9 cellular contexts compared by ENCODE assay signal in the genomic region with DNA sequence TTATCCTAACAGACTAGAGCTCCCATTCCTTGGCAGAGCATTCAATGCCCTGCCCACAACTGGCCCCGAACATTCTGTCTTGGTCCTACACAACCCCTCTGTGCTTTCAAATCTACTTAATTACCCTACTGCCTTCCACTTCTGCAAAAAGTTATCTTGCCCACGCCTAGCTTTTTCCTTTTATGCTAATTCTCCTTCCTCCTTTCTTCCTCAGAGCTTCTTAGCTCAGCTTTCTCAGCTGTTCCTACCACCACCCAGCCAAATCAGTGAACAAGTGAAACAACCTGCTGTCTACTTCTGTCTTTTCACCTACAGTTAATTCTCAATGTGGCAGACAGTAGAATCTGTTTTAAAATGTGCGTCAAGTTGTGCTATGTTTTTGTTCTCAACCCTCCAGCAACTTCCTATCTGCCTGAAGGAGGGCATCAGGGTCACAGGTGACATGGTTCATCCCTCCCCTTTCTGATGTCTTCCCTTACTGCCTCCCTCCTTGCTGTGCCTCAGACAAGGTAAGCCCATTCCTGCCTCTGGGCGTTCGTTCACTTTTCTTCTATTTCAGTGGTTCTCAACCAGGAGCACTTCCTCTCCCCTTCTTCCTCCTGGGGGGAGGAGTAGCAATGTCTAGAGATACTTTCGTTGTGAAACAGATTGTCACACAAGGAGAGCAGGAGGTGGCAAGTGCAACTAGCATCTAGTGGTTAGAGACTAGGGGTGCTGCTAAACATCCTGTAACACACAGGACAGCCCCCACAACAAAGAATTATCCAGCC. TPM values are rescaled to one million over a fixed set of nuclear protein-coding genes. Genes with fewer than 3 reads are reported as not detected.
DNase-seq lines count a peak whose midpoint lies in the region; ATAC-seq, FAIRE-seq and TF ChIP-seq lines count a peak whose summit lies in the region.
"Had no signal": no experiment of that assay in that cellular context is flagged by ENCODE, and none has a peak within 500 bp of the region (broad histone marks: within the 10 kb centered on the region; RNA-seq: fewer than 3 reads in every experiment).

No MANE protein-coding gene starts in this region.

- H3K27me3 ChIP-seq in PC-9 (ENCODE audit: insufficient read depth, low read depth) (no peaks in the 10 kb centered on the region), H1 (replicated peaks in 1 of 4; ENCODE audit: control insufficient read depth in 3 of 4, extremely low read depth in 1 of 4, insufficient read depth in 3 of 4, low read length in 3 of 4) (peaks cover 0 to 2% (median 0%) of the 10 kb centered on the region in 4 experiments; a peak in 2 of 7 replicates), suprapubic skin (no peaks in the 10 kb centered on the region)

- H3K27ac Mint-ChIP-seq in activated CD8-positive, alpha-beta memory T cell treated with anti-CD3 and anti-CD28 coated beads, Interleukin-2, amount 10 ng/mL, durations not matched to agents 7 days and 5 days: peak overlapping the region; percentile 98

- no peaks in the 10 kb centered on the region for H3K79me1 ChIP-seq in H1 (ENCODE audit: low read depth, low read length)

- no peak overlapping the region for H2BK5ac ChIP-seq in H1 (ENCODE audit: low read depth, low read length)

- H3K9ac ChIP-seq in H1 (replicated peaks in 1 of 4; ENCODE audit: extremely low read depth in 1 of 4, low read depth in 3 of 4, low read length in 3 of 4): no peak overlapping the region; a peak in 1 of 7 replicates

- H3K9me2 ChIP-seq in PC-9 (ENCODE audit: insufficient read depth): no peaks in the 10 kb centered on the region

- 0 out of 2 replicates have a peak overlapping the region, but pooled peaks have one; percentile 25 for H2BK15ac ChIP-seq in H1 (ENCODE audit: low read length)

- H2BK120ac ChIP-seq in H1 (replicated peaks; ENCODE audit: low read depth, low read length): no peak overlapping the region

- H3K79me2 ChIP-seq in PC-9 (ENCODE audit: low read depth) (peaks cover 23% of the 10 kb centered on the region), H1 (ENCODE audit: control insufficient read depth in 1 of 2, insufficient read depth in 2 of 2, low read length in 2 of 2) (peaks cover 0 to 8% of the 10 kb centered on the region in 2 experiments; a peak in 1 of 4 replicates)

- no peak for TF ChIP-seq RAD21 in H1 (IDR thresholded peaks at IDR 0.05 in 1 of 2, conservative IDR thresholded peaks at IDR 0.05 in 1 of 2; ENCODE audit: low read depth in 2 of 2, low read length in 2 of 2)

- no peak overlapping the region for H3K23ac ChIP-seq in H1 (ENCODE audit: insufficient read length)

- no TSS peak for BruUV-seq in PC-9 (replicated peaks; lab: Mats Ljungman, UMichigan)

- no peak overlapping the region for H2AK5ac ChIP-seq in H1 (ENCODE audit: low read depth, low read length)

- 67% methylated on average over 6 of the region's 6 CpGs; no CpG with 5 or more reads in 1 of the 2 experiments for whole genome bisulfite sequencing in H1 (ENCODE audit: extremely low coverage in 1 of 2, insufficient coverage in 1 of 2, insufficient read length in 1 of 2, insufficient replicate concordance in 2 of 2, low coverage in 1 of 2, low lambda C conversion rate in 2 of 2, missing lambda C conversion rate in 1 of 2), 2 experiments
- 32% methylated on average over 6 of the region's 6 CpGs for WGBS in suprapubic skin

- no peak overlapping the region for H3K56ac ChIP-seq in H1 (replicated peaks; ENCODE audit: insufficient read length, low read depth, low read length)

- POLR2A ChIA-PET in PC-9 (lab: Charles Lee; ENCODE audit: unreplicated experiment): interaction anchor here (0.6 kb wide), 1 partner anchor 83 kb away, joined by 4 read pairs; no protein-coding TSS in a partner anchor
- POLR2A ChIA-PET in H1 (lab: Charles Lee; ENCODE audit: partially characterized antibody): interaction anchor here (0.7 to 3.1 kb wide), 3 partner anchors 46 to 231 kb away, joined by 3 to 14 read pairs (median 3); a partner anchor contains a TSS

- H3K9me3 ChIP-seq in PC-9 (ENCODE audit: insufficient read depth, low read depth) (no peaks in the 10 kb centered on the region), H1 (ENCODE audit: insufficient read depth in 2 of 2, low read depth in 1 of 2, low read length in 1 of 2) (no peaks in the 10 kb centered on the region), suprapubic skin (no peaks in the 10 kb centered on the region)

- H4K20me1 ChIP-seq in PC-9 (ENCODE audit: insufficient read depth): no peaks in the 10 kb centered on the region
- peaks cover 0 to under 1% of the 10 kb centered on the region in 2 experiments for H4K20me1 ChIP-seq in H1 (replicated peaks in 1 of 2; ENCODE audit: control insufficient read depth in 1 of 2, insufficient read depth in 2 of 2, low read length in 2 of 2)

- H3K27me3 Mint-ChIP-seq in activated CD8-positive, alpha-beta memory T cell treated with anti-CD3 and anti-CD28 coated beads, Interleukin-2, amount 10 ng/mL, durations not matched to agents 7 days and 5 days: no peaks in the 10 kb centered on the region

- TF ChIP-seq EP300 in H1 (IDR thresholded peaks at IDR 0.05; ENCODE audit: borderline replicate concordance in 1 of 2, low read depth in 2 of 2, low read length in 2 of 2) (no peak), suprapubic skin (IDR thresholded peaks at IDR 0.05) (no peak)

- no peak overlapping the region for H2BK20ac ChIP-seq in H1 (ENCODE audit: low read length)

- H4K91ac ChIP-seq in H1 (replicated peaks; ENCODE audit: insufficient read length, low read length): no peak overlapping the region

- H3K23me2 ChIP-seq in H1 (ENCODE audit: low read depth, low read length): peaks cover 5% of the 10 kb centered on the region

- H3K14ac ChIP-seq in H1 (ENCODE audit: insufficient read length): no peak overlapping the region

- H3K36me3 Mint-ChIP-seq in activated CD8-positive, alpha-beta memory T cell treated with anti-CD3 and anti-CD28 coated beads, Interleukin-2, amount 10 ng/mL, durations not matched to agents 7 days and 5 days: peaks cover 25% of the 10 kb centered on the region

- intact Hi-C loops in PC-9 (cut with micrococcal nuclease; ENCODE audit: unreplicated experiment): loop anchor here (5.0 kb wide), 1 partner anchor 761 kb away; no protein-coding TSS in a partner anchor

- H2AFZ ChIP-seq in PC-9: no peak overlapping the region
- H2AFZ ChIP-seq in H1 (ENCODE audit: low read length): peak overlapping the region; percentile 18; the same call in 1 of the 2 replicates

- H3K4me3 ChIP-seq in PC-9 (no peak overlapping the region), H1 (ENCODE audit: extremely low read depth in 1 of 4, insufficient read depth in 2 of 4, low read depth in 3 of 4, low read length in 4 of 4) (no peak overlapping the region), suprapubic skin (peak overlapping the region; percentile 100)
- H3K4me3 ChIP-seq: lung had no signal

- H3K4ac ChIP-seq in H1 (replicated peaks; ENCODE audit: insufficient read length, low read depth, low read length): no peak overlapping the region

- H3K4me2 ChIP-seq in PC-9 (0 out of 2 replicates have a peak overlapping the region, but pooled peaks have one; percentile 70), H1 (ENCODE audit: insufficient read depth in 1 of 2, low read depth in 2 of 2, low read length in 2 of 2) (no peak overlapping the region)

- H3K4me1 Mint-ChIP-seq in activated CD8-positive, alpha-beta memory T cell treated with anti-CD3 and anti-CD28 coated beads, Interleukin-2, amount 10 ng/mL, durations not matched to agents 7 days and 5 days: peaks cover 67% of the 10 kb centered on the region

- DNase-seq in activated CD8-positive, alpha-beta memory T cell treated with anti-CD3 and anti-CD28 coated beads, Interleukin-2, amount 10 ng/mL, durations not matched to agents 7 days and 5 days: peak; percentile 77
- no peak for DNase-seq in activated CD8-positive, alpha-beta memory T cell treated with anti-CD3 and anti-CD28 coated beads, Interleukin-2, amount 50 U/mL, for 4 hours
- no peak for DNase-seq in PC-9
- DNase-seq in H1 (ENCODE audit: low read depth in 1 of 2, low spot score in 2 of 2): no peak
- no peak for DNase-seq in suprapubic skin (ENCODE audit: low spot score in 2 of 2)
- DNase-seq in NCI-H128 (lab: John Stamatoyannopoulos, UW; ENCODE audit: unreplicated experiment): no peak
- DNase-seq in NCI-H524 (lab: John Stamatoyannopoulos, UW): no peak

- H4K8ac ChIP-seq in H1 (ENCODE audit: extremely low read depth, insufficient read depth, low read length): no peak overlapping the region

- H3K18ac ChIP-seq in H1 (ENCODE audit: extremely low read depth, low read length): no peak overlapping the region

- CTCF ChIA-PET in activated CD8-positive, alpha-beta memory T cell treated with anti-CD3 and anti-CD28 coated beads, Interleukin-2, amount 10 ng/mL, durations not matched to agents 7 days and 5 days (lab: Charles Lee): interaction anchor here (0.8 to 4.6 kb wide), 10 partner anchors 9 to 75 kb away, joined by 3 to 70 read pairs (median 10); a partner anchor contains a TSS
- CTCF ChIA-PET in PC-9 (lab: Charles Lee) (interaction anchor here (0.7 kb wide), 1 partner anchor 802 kb away, joined by 3 read pairs; no protein-coding TSS in a partner anchor), H1 (lab: Charles Lee; ENCODE audit: partially characterized antibody) (interaction anchor here (0.6 to 1.4 kb wide), 11 partner anchors 9 to 260 kb away, joined by 3 to 11 read pairs (median 3); no protein-coding TSS in a partner anchor)

- peaks cover 7% of the 10 kb centered on the region; the same call in 1 of the 2 replicates for H3K4me1 ChIP-seq in PC-9 (replicated peaks; ENCODE audit: insufficient read depth)
- H3K4me1 ChIP-seq in H1 (replicated peaks in 1 of 4; ENCODE audit: control insufficient read depth in 3 of 4, insufficient read depth in 4 of 4, low read length in 3 of 4): no peaks in the 10 kb centered on the region
- H3K4me1 ChIP-seq in suprapubic skin: peaks cover 49% of the 10 kb centered on the region

- no peaks in the 10 kb centered on the region for H3K9me3 Mint-ChIP-seq in activated CD8-positive, alpha-beta memory T cell treated with anti-CD3 and anti-CD28 coated beads, Interleukin-2, amount 10 ng/mL, durations not matched to agents 7 days and 5 days (ENCODE audit: low read depth)

- peak; percentile 50 for ATAC-seq in activated CD8-positive, alpha-beta memory T cell treated with anti-CD3 and anti-CD28 coated beads, Interleukin-2, amount 10 ng/mL, durations not matched to agents 7 days and 5 days
- peak; percentile 31 for ATAC-seq in HG02852 (IDR thresholded peaks at IDR 0.05; ENCODE audit: unreplicated experiment)

- no peak for TF ChIP-seq POLR2A in H1 (IDR thresholded peaks at IDR 0.05; ENCODE audit: control extremely low read depth in 1 of 2, low read depth in 2 of 2, low read length in 2 of 2)
- no peak for TF ChIP-seq POLR2A in suprapubic skin (IDR thresholded peaks at IDR 0.05)

- no peak for TF ChIP-seq CTCF in PC-9 (conservative IDR thresholded peaks at IDR 0.05)
- no peak for TF ChIP-seq CTCF in H1 (IDR thresholded peaks at IDR 0.05; ENCODE audit: control extremely low read depth in 1 of 3, insufficient read depth in 1 of 3, low read depth in 1 of 3, low read length in 3 of 3)
- no peak for TF ChIP-seq CTCF in suprapubic skin (IDR thresholded peaks at IDR 0.05)

- no peak overlapping the region for H4K5ac ChIP-seq in H1 (ENCODE audit: insufficient read length, low read depth, low read length)

- H3K36me3 ChIP-seq in PC-9 (ENCODE audit: low read depth) (no peaks in the 10 kb centered on the region), H1 (ENCODE audit: control insufficient read depth in 2 of 4, insufficient read depth in 4 of 4, low read length in 3 of 4) (peaks cover 0 to 5% (median 0%) of the 10 kb centered on the region in 4 experiments; a peak in 2 of 8 replicates), suprapubic skin (peaks cover 8% of the 10 kb centered on the region)

- peaks cover 7% of the 10 kb centered on the region; the same call in 1 of the 2 replicates for H3F3A ChIP-seq in PC-9 (ENCODE audit: insufficient read depth, low read depth)

- peak overlapping the region; percentile 95 for H3K4me3 Mint-ChIP-seq in activated CD8-positive, alpha-beta memory T cell treated with anti-CD3 and anti-CD28 coated beads, Interleukin-2, amount 10 ng/mL, durations not matched to agents 7 days and 5 days

- FAIRE-seq in H1 (lab: Jason Lieb, UNC): no peak

- H3K27ac ChIP-seq in PC-9: no peak overlapping the region
- H3K27ac ChIP-seq in H1 (ENCODE audit: low read depth, low read length): no peak overlapping the region
- peak overlapping the region; percentile 99 for H3K27ac ChIP-seq in suprapubic skin

- H2BK12ac ChIP-seq in H1 (ENCODE audit: low read depth, low read length): no peak overlapping the region

RNA-seq across cellular contexts. Expression of a gene that starts 1.3 kb away (rescaled TPM):
- total RNA-seq in activated CD8-positive, alpha-beta memory T cell treated with anti-CD3 and anti-CD28 coated beads, Interleukin-2, amount 10 ng/mL, durations not matched to agents 7 days and 5 days: 10 to 100 TPM; 91.0 to 97.0 TPM
- total RNA-seq in PC-9 (2021) (45.2 and 53.6 TPM in 2 replicates), suprapubic skin (10 to 100 TPM; 65.7 to 91.6 (median 79.0) TPM)
- total RNA-seq in H1 (2021; fragmentation: NEBNext Ultra II Directional; extraction: Animal tissue kit (Norgen Biotek cat#: 25700)): 56.6 and 58.3 TPM in 2 replicates
- 69.3 and 94.3 TPM in 2 replicates for polyA plus RNA-seq in H1 (2011; rRNA removed)
- 60.3 TPM for polyA plus RNA-seq in H1 (2011; cell fraction: cytosol; rRNA removed)
- 148 TPM for polyA plus RNA-seq in H1 (2011; cell fraction: nucleus; rRNA removed)
- 45.8 to 68.6 TPM (median 50.6 TPM) in 4 replicates for polyA plus RNA-seq in H1 (2012, experiment 1 of 2)
- polyA plus RNA-seq in H1 (2012, experiment 2 of 2): 9.2 TPM
- 65.9 TPM for polyA plus RNA-seq in H1 (2013, experiment 1 of 2)
- 70.8 TPM for polyA plus RNA-seq in H1 (2013, experiment 2 of 2)
- polyA minus RNA-seq in H1 (2011; rRNA and poly(A)+ RNA removed): 113 and 123 TPM in 2 replicates
- 39.3 TPM for polyA minus RNA-seq in H1 (2011; cell fraction: cytosol; rRNA and poly(A)+ RNA removed)
- polyA minus RNA-seq in H1 (2011; cell fraction: nucleus; rRNA and poly(A)+ RNA removed): 97.4 TPM

RNA-seq across cellular contexts. Expression of a gene that starts 53.3 kb away (rescaled TPM):
- total RNA-seq in activated CD8-positive, alpha-beta memory T cell treated with anti-CD3 and anti-CD28 coated beads, Interleukin-2, amount 10 ng/mL, durations not matched to agents 7 days and 5 days: 100 to 1,000 TPM in 1 of 2 experiments, 10 to 100 TPM in 1; 90.4 to 108 TPM
- total RNA-seq in PC-9 (2021) (40.0 and 45.6 TPM in 2 replicates), suprapubic skin (10 to 100 TPM; 11.3 to 45.5 (median 23.0) TPM)
- total RNA-seq in H1 (2021; fragmentation: NEBNext Ultra II Directional; extraction: Animal tissue kit (Norgen Biotek cat#: 25700)): 162 and 173 TPM in 2 replicates
- 14.4 and 41.7 TPM in 2 replicates for polyA plus RNA-seq in H1 (2011; rRNA removed)
- polyA plus RNA-seq in H1 (2011; cell fraction: cytosol; rRNA removed): 24.9 TPM
- polyA plus RNA-seq in H1 (2011; cell fraction: nucleus; rRNA removed): 69.2 TPM
- polyA plus RNA-seq in H1 (2012, experiment 1 of 2): 25.3 to 46.8 TPM (median 37.4 TPM) in 4 replicates
- 3.1 TPM for polyA plus RNA-seq in H1 (2012, experiment 2 of 2)
- 49.7 TPM for polyA plus RNA-seq in H1 (2013, experiment 1 of 2)
- 50.6 TPM for polyA plus RNA-seq in H1 (2013, experiment 2 of 2)
- 100 and 161 TPM in 2 replicates for polyA minus RNA-seq in H1 (2011; rRNA and poly(A)+ RNA removed)
- polyA minus RNA-seq in H1 (2011; cell fraction: cytosol; rRNA and poly(A)+ RNA removed): 76.3 TPM
- 135 TPM for polyA minus RNA-seq in H1 (2011; cell fraction: nucleus; rRNA and poly(A)+ RNA removed)
